19 cellular contexts compared by ENCODE assay signal in the genomic region with DNA sequence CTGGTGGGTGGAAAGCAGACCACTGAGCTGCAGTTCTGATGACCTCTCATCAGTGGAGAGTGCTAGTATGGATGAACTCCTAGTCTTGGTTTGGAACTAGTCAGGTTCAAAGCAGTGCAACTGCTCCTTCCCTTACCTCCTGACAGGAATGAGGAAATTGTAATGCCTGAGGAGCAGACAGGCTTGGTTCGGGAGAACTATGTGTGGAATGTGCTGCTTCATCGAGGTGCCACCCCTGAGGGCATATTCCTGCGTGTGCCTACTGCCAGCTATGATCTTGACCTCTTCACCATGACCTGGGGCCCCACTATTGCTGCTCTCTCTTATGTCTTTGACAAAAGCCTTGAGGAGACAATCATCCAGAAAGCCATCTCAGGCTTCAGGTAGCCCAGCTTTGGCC. TPM values are rescaled to one million over a fixed set of nuclear protein-coding genes. Genes with fewer than 3 reads are reported as not detected.
A peak's percentile ranks its signal among the peaks of the same experiment; 100 is the strongest.
DNase-seq lines count a peak whose midpoint lies in the region; ATAC-seq, FAIRE-seq and TF ChIP-seq lines count a peak whose summit lies in the region.
"Had no signal": no experiment of that assay in that cellular context is flagged by ENCODE, and none has a peak within 500 bp of the region (broad histone marks: within the 10 kb centered on the region; RNA-seq: fewer than 3 reads in every experiment).

No MANE protein-coding gene starts in this region.

- peaks cover 2% of the 10 kb centered on the region for H3K9me1 ChIP-seq in keratinocyte (ENCODE audit: control insufficient read depth, extremely low read depth, insufficient read depth, low read length)

- TF ChIP-seq POLR2A in H54 (IDR thresholded peaks at IDR 0.05; ENCODE audit: low read depth, low read length) = no peak

- TF ChIP-seq CTCF in RWPE1 (conservative IDR thresholded peaks at IDR 0.05; ENCODE audit: low read depth) (no peak), keratinocyte (optimal IDR thresholded peaks at IDR 0.05 in 1 of 3, IDR thresholded peaks at IDR 0.05 in 1 of 3, conservative IDR thresholded peaks at IDR 0.05 in 1 of 3; ENCODE audit: extremely low read depth in 1 of 3, insufficient read depth in 2 of 3, low read length in 3 of 3) (no peak), A673 (conservative IDR thresholded peaks at IDR 0.05; ENCODE audit: low read depth, low read length) (no peak)

- no TSS peak for BruUV-seq in A673 (replicated peaks; lab: Mats Ljungman, UMichigan)

- H3K27ac ChIP-seq in RWPE1 (no peak overlapping the region), keratinocyte (ENCODE audit: control insufficient read depth, insufficient read depth, low read length) (peak overlapping the region; percentile 29), A673 (ENCODE audit: low read depth, low read length, poor library complexity, severe bottlenecking) (no peak overlapping the region)
- H3K27ac ChIP-seq: cardiac muscle cell had no signal

- DNase-seq in H54 (ENCODE audit: insufficient read length, low spot score) (peak; percentile 41), RWPE1 (ENCODE audit: low spot score) (peak; percentile 57), keratinocyte (ENCODE audit: low read depth, low spot score) (peak; percentile 13), renal cortical epithelial cell (ENCODE audit: low read depth) (peak; percentile 77), cerebellar nuclear complex (lab: John Stamatoyannopoulos, UW) (no peak), A673 (ENCODE audit: low spot score) (no peak)
- no peak for DNase-seq in activated CD8-positive, alpha-beta memory T cell treated with anti-CD3 and anti-CD28 coated beads, Interleukin-2, amount 50 U/mL, for 4 hours
- DNase-seq: activated effector memory CD4-positive, alpha-beta T cell treated with anti-CD3 and anti-CD28 coated beads, Interleukin-2, amount 50 U/mL, for 16 hours; foreskin melanocyte; hypothalamus; MG63; NCI-H1436 treated with DMSO at 0.1 percent for 48 hours; NCI-H524 treated with DMSO at 0.1 percent for 48 hours; stimulated activated CD8-positive, alpha-beta memory T cell treated with anti-CD3 and anti-CD28 coated beads, Interleukin-4, amount 100 ng/mL, for 48 hours; SW 1271 had no signal

- CTCF ChIA-PET in RWPE1 (lab: Yijun Ruan, JAX) = interaction anchor here (0.8 to 2.9 kb wide), 5 partner anchors 18 to 137 kb away, joined by 3 to 15 read pairs (median 5); no protein-coding TSS in a partner anchor
- CTCF ChIA-PET in A673 (lab: Charles Lee) = no interaction called here

- no peak overlapping the region for H3K9ac ChIP-seq in keratinocyte (ENCODE audit: control insufficient read depth, extremely low read depth, insufficient read depth, low read length)

- no peaks in the 10 kb centered on the region for H3K9me3 ChIP-seq in keratinocyte (ENCODE audit: control insufficient read depth, low read depth, low read length)
- no peaks in the 10 kb centered on the region for H3K9me3 ChIP-seq in A673 (ENCODE audit: low read depth, low read length, poor library complexity, severe bottlenecking)
- H3K9me3 ChIP-seq: MG63 had no signal

- H4K20me1 ChIP-seq in keratinocyte (ENCODE audit: control insufficient read depth, extremely low read depth, insufficient read depth, low read length) = peaks cover 2% of the 10 kb centered on the region

- no peaks in the 10 kb centered on the region for H3K27me3 ChIP-seq in keratinocyte (ENCODE audit: control insufficient read depth, extremely low read depth, insufficient read depth, low read length)
- no peaks in the 10 kb centered on the region for H3K27me3 ChIP-seq in A673 (replicated peaks; ENCODE audit: insufficient read depth, low read depth, low read length, poor library complexity)
- H3K27me3 ChIP-seq: cardiac muscle cell, MG63 had no signal

- no peak for FAIRE-seq in H54 (lab: Jason Lieb, UNC)
- peak; percentile 92 for FAIRE-seq in keratinocyte (lab: Jason Lieb, UNC)
- FAIRE-seq: islet of Langerhans, TTC549 had no signal

- POLR2A ChIA-PET in RWPE1 (lab: Yijun Ruan, JAX; ENCODE audit: low non-redundant PET) (no interaction called here), A673 (lab: Charles Lee; ENCODE audit: low non-redundant PET) (no interaction called here)

- H2AFZ ChIP-seq in keratinocyte (ENCODE audit: control insufficient read depth, low read length) = no peak overlapping the region

- H3K4me3 ChIP-seq in keratinocyte (ENCODE audit: control insufficient read depth in 2 of 3, extremely low read depth in 1 of 3, insufficient read depth in 2 of 3, low read depth in 1 of 3, low read length in 3 of 3) = no peak overlapping the region
- H3K4me3 ChIP-seq in A673 (ENCODE audit: low read depth, low read length, poor library complexity, severe bottlenecking) = no peak overlapping the region
- H3K4me3 ChIP-seq: cardiac muscle cell, MG63 had no signal

- H3K36me3 ChIP-seq in keratinocyte (ENCODE audit: control insufficient read depth in 2 of 2, extremely low read depth in 1 of 2, insufficient read depth in 2 of 2, low read length in 2 of 2) (peaks cover 39 to 53% of the 10 kb centered on the region in 2 experiments), A673 (ENCODE audit: insufficient read depth, low read length, poor library complexity, severe bottlenecking) (peaks cover 65% of the 10 kb centered on the region)

- H3K4me1 ChIP-seq in keratinocyte (ENCODE audit: control insufficient read depth, extremely low read depth, insufficient read depth, low read length) (peaks cover 18% of the 10 kb centered on the region), A673 (ENCODE audit: insufficient read depth, low read length, poor library complexity, severe bottlenecking) (no peaks in the 10 kb centered on the region)

- intact Hi-C loops in A673 (cut with micrococcal nuclease; ENCODE audit: unreplicated experiment) = no loop called here

- dilution Hi-C loops in keratinocyte (cut with MboI; ENCODE audit: extremely low pct_ligation_motif_present, low sequenced_read_pairs) = no loop called here

- no peaks in the 10 kb centered on the region for H3K79me2 ChIP-seq in keratinocyte (ENCODE audit: control insufficient read depth, insufficient read depth, low read length)

- H3K4me2 ChIP-seq in keratinocyte (ENCODE audit: control insufficient read depth, extremely low read depth, insufficient read depth, low read depth, low read length) = peak overlapping the region; percentile 36

- no peak for ATAC-seq in HG03342 (IDR thresholded peaks at IDR 0.05; ENCODE audit: unreplicated experiment)

RNA-seq across cellular contexts. Expression of gene NFKB2, which starts 27.4 kb away (rescaled TPM):
- polyA plus RNA-seq in keratinocyte = 14.8 to 16.8 TPM (median 15.8 TPM) in 3 replicates
- polyA plus RNA-seq in keratinocyte (2011; ENCODE audit: low read depth) = 47.7 TPM
- 9.6 and 15.3 TPM in 2 replicates for polyA plus RNA-seq in keratinocyte (2011; cell fraction: cytosol; rRNA removed)
- polyA plus RNA-seq in keratinocyte (2011; cell fraction: nucleus; rRNA removed) = 47.4 and 48.2 TPM in 2 replicates
- 21.2 and 23.3 TPM in 2 replicates for polyA plus RNA-seq in keratinocyte (2012; ENCODE audit: low replicate concordance)
- 11.1 to 25.1 TPM (median 12.4 TPM) in 3 replicates for polyA minus RNA-seq in keratinocyte
- polyA minus RNA-seq in keratinocyte (2011; cell fraction: cytosol; rRNA and poly(A)+ RNA removed) = 12.9 TPM
- polyA minus RNA-seq in keratinocyte (2011; cell fraction: nucleus; rRNA and poly(A)+ RNA removed) = 22.6 and 23.0 TPM in 2 replicates
- 52.4 and 57.3 TPM in 2 replicates for total RNA-seq in renal cortical epithelial cell
- 29.8 and 33.2 TPM in 2 replicates for total RNA-seq in A673 (2021)

RNA-seq across cellular contexts. Expression of gene PSD, which starts 50.5 kb away (rescaled TPM):
- 0.10 to 0.81 TPM (median 0.11 TPM) in 3 replicates for polyA plus RNA-seq in keratinocyte
- polyA plus RNA-seq in keratinocyte (2011; ENCODE audit: low read depth) = 0.46 TPM
- 0.11 and 0.19 TPM in 2 replicates for polyA plus RNA-seq in keratinocyte (2011; cell fraction: cytosol; rRNA removed)
- polyA plus RNA-seq in keratinocyte (2011; cell fraction: nucleus; rRNA removed) = 0.56 and 0.69 TPM in 2 replicates
- 0.71 and 1.0 TPM in 2 replicates for polyA plus RNA-seq in keratinocyte (2012; ENCODE audit: low replicate concordance)
- polyA minus RNA-seq in keratinocyte = 0.07 TPM in 1 of 3 replicates, not detected in the others
- not detected for polyA minus RNA-seq in keratinocyte (2011; cell fraction: cytosol; rRNA and poly(A)+ RNA removed)
- polyA minus RNA-seq in keratinocyte (2011; cell fraction: nucleus; rRNA and poly(A)+ RNA removed) = 0.42 and 0.54 TPM in 2 replicates
- total RNA-seq in renal cortical epithelial cell (0.17 and 3.5 TPM in 2 replicates), A673 (2021) (5.8 and 7.3 TPM in 2 replicates)

RNA-seq across cellular contexts. Expression of gene FBXL15, which starts 52.6 kb away (rescaled TPM):
- polyA plus RNA-seq in keratinocyte = 3.1 to 4.9 TPM (median 3.5 TPM) in 3 replicates
- 1.6 TPM for polyA plus RNA-seq in keratinocyte (2011; ENCODE audit: low read depth)
- 1.5 and 7.8 TPM in 2 replicates for polyA plus RNA-seq in keratinocyte (2011; cell fraction: cytosol; rRNA removed)
- 4.3 and 7.1 TPM in 2 replicates for polyA plus RNA-seq in keratinocyte (2011; cell fraction: nucleus; rRNA removed)
- 4.7 and 5.6 TPM in 2 replicates for polyA plus RNA-seq in keratinocyte (2012; ENCODE audit: low replicate concordance)
- 0.33 to 0.74 TPM (median 0.66 TPM) in 3 replicates for polyA minus RNA-seq in keratinocyte
- 8.4 TPM for polyA minus RNA-seq in keratinocyte (2011; cell fraction: cytosol; rRNA and poly(A)+ RNA removed)
- polyA minus RNA-seq in keratinocyte (2011; cell fraction: nucleus; rRNA and poly(A)+ RNA removed) = 2.8 and 3.0 TPM in 2 replicates
- 12.7 and 15.1 TPM in 2 replicates for total RNA-seq in renal cortical epithelial cell
- total RNA-seq in A673 (2021) = 8.9 and 11.6 TPM in 2 replicates

Comparison
In these comparisons a context has a peak if more than half of its experiments do, and no peak if none do; other contexts are left out.
1. DNase-seq: peak in H54 (single experiment), RWPE1 (single experiment), keratinocyte (single experiment) and renal cortical epithelial cell (single experiment); none in cerebellar nuclear complex (0 of 2), A673 (single experiment) and activated CD8-positive, alpha-beta memory T cell treated with anti-CD3 and anti-CD28 coated beads, Interleukin-2, amount 50 U/mL, for 4 hours (single experiment).